In genomic region chr3:112561693-112562529, GRCh38 we compare ENCODE assay signal across 8 cellular contexts. TPM values are rescaled to one million over a fixed set of nuclear protein-coding genes. Genes with fewer than 3 reads are reported as not detected.
DNase-seq lines count a peak whose midpoint lies in the region; ATAC-seq and TF ChIP-seq lines count a peak whose summit lies in the region.

ATG3 (minus strand) TSS chr3:112561962; CDS start chr3:112561528, 434 bp downstream.
A gene with protein sequence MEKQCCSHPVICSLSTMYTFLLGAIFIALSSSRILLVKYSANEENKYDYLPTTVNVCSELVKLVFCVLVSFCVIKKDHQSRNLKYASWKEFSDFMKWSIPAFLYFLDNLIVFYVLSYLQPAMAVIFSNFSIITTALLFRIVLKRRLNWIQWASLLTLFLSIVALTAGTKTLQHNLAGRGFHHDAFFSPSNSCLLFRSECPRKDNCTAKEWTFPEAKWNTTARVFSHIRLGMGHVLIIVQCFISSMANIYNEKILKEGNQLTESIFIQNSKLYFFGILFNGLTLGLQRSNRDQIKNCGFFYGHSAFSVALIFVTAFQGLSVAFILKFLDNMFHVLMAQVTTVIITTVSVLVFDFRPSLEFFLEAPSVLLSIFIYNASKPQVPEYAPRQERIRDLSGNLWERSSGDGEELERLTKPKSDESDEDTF (plus strand): TSS chr3:112562045. CDS start chr3:112563404, 1,359 bp downstream.

- POLR2A ChIA-PET in PC-9 (lab: Charles Lee; ENCODE audit: unreplicated experiment), result interaction anchor here (0.6 to 0.7 kb wide), 4 partner anchors 20 to 170 kb away, joined by 3 to 5 read pairs (median 4); no protein-coding TSS in a partner anchor

- CTCF ChIA-PET in PC-9 (lab: Charles Lee), result interaction anchor here (0.6 to 0.7 kb wide), 3 partner anchors 173 to 653 kb away, joined by 3 read pairs; no protein-coding TSS in a partner anchor

- H3K79me2 ChIP-seq in PC-9 (ENCODE audit: low read depth), result peaks cover 55% of the 10 kb centered on the region

- no peaks in the 10 kb centered on the region for H3K27me3 ChIP-seq in PC-9 (ENCODE audit: insufficient read depth, low read depth)

- peaks cover 20% of the 10 kb centered on the region for H3F3A ChIP-seq in PC-9 (ENCODE audit: insufficient read depth, low read depth)

- TF ChIP-seq CTCF in PC-9 (conservative IDR thresholded peaks at IDR 0.05) (peak; percentile 14; the same call in 1 of the 2 replicates), epithelial cell of proximal tubule (conservative IDR thresholded peaks at IDR 0.05; ENCODE audit: low read depth, low read length) (no peak)

- DNase-seq in DMS53 (lab: John Stamatoyannopoulos, UW), result peak; percentile 97
- DNase-seq in Jurkat, Clone E6-1 (ENCODE audit: low read depth, low spot score), result peak; percentile 97
- peak; percentile 94 to 99 for DNase-seq in PC-9
- peak; percentile 100 for DNase-seq in activated T-cell treated with anti-CD3 and anti-CD28 coated beads, Interleukin-2, amount 50 U/mL, for 1 hour
- DNase-seq in epithelial cell of proximal tubule (ENCODE audit: low read depth), result peak; percentile 86
- peak; percentile 99 for DNase-seq in mucosa of gallbladder (ENCODE audit: low spot score)
- DNase-seq in stimulated activated CD8-positive, alpha-beta memory T cell treated with anti-CD3 and anti-CD28 coated beads, Interleukin-4, amount 100 ng/mL, for 4 hours (ENCODE audit: low read depth in 2 of 2, low spot score in 1 of 2), result peak; percentile 97 to 99

- no peaks in the 10 kb centered on the region for H3K9me3 ChIP-seq in PC-9 (ENCODE audit: insufficient read depth, low read depth)

- H3K36me3 ChIP-seq in PC-9 (ENCODE audit: low read depth), result no peaks in the 10 kb centered on the region

- H3K9me2 ChIP-seq in PC-9 (ENCODE audit: insufficient read depth), result no peaks in the 10 kb centered on the region

- H3K4me1 ChIP-seq in PC-9 (replicated peaks; ENCODE audit: insufficient read depth), result peaks cover 25% of the 10 kb centered on the region

- H2AFZ ChIP-seq in PC-9, result peak within 1 kb of the TSS; percentile 93

- intact Hi-C loops in PC-9 (cut with micrococcal nuclease; ENCODE audit: unreplicated experiment), result loop anchor here (1.0 to 10.0 kb wide), 3 partner anchors 79 to 1133 kb away; partner anchors contain the start of genes CCDC80, GTPBP8 and USF3

- peak within 1 kb of the TSS; percentile 88 for H3K27ac ChIP-seq in PC-9

- BruUV-seq in PC-9 (replicated peaks; lab: Mats Ljungman, UMichigan), result TSS peak; percentile 89

- peak within 1 kb of the TSS; percentile 80 for H3K4me2 ChIP-seq in PC-9

- peak; percentile 77 for ATAC-seq in GM21619 (IDR thresholded peaks at IDR 0.05; ENCODE audit: unreplicated experiment)

- peak within 1 kb of the TSS; percentile 95 for H3K4me3 ChIP-seq in Jurkat, Clone E6-1 (ENCODE audit: low read length)
- H3K4me3 ChIP-seq in PC-9 (peak within 1 kb of the TSS; percentile 93), epithelial cell of proximal tubule (ENCODE audit: low read depth, low read length) (peak within 1 kb of the TSS; percentile 62)

- peaks cover 9% of the 10 kb centered on the region; the same call in 1 of the 2 replicates for H4K20me1 ChIP-seq in PC-9 (ENCODE audit: insufficient read depth)

RNA-seq across cellular contexts. Expression of gene ATG3, which starts in this region (rescaled TPM):
- polyA plus RNA-seq in Jurkat, Clone E6-1 (2012; ENCODE audit: insufficient read depth, insufficient read length), result 112 TPM
- total RNA-seq in PC-9 (2021) (66.8 and 68.9 TPM in 2 replicates), epithelial cell of proximal tubule (53.2 and 58.5 TPM in 2 replicates), mucosa of gallbladder (43.2 TPM)

RNA-seq across cellular contexts. Expression of the second gene that starts in this region (rescaled TPM):
- polyA plus RNA-seq in Jurkat, Clone E6-1 (2012; ENCODE audit: insufficient read depth, insufficient read length), result 15.9 TPM
- 24.2 and 35.7 TPM in 2 replicates for total RNA-seq in PC-9 (2021)
- 14.1 and 20.9 TPM in 2 replicates for total RNA-seq in epithelial cell of proximal tubule
- 37.5 TPM for total RNA-seq in mucosa of gallbladder

Comparison
In these comparisons a context has a peak if more than half of its experiments do, and no peak if none do; other contexts are left out.
1. Peak in every context shown above with its lines: DNase-seq, ATAC-seq, H3K4me3 ChIP-seq and H3K27ac ChIP-seq.